24 cellular contexts compared by ENCODE assay signal in genomic region chr6:105514306-105514705, GRCh38.
DNase-seq lines count a peak whose midpoint lies in the region; ATAC-seq, FAIRE-seq and TF ChIP-seq lines count a peak whose summit lies in the region.
"Had no signal": no experiment of that assay in that cellular context is flagged by ENCODE, and none has a peak within 500 bp of the region (broad histone marks: within the 10 kb centered on the region; RNA-seq: fewer than 3 reads in every experiment).

No MANE protein-coding gene starts in this region.

- H3K4me3 Mint-ChIP-seq in nephron progenitor cell (no peak overlapping the region), type B pancreatic cell (no peak overlapping the region), endodermal cell (no peak overlapping the region)

- 92 to 96% methylated on average over 5 of the region's 5 CpGs for WGBS in endodermal cell (ENCODE audit: insufficient coverage in 1 of 2, insufficient read length in 1 of 2), 2 experiments

- no peaks in the 10 kb centered on the region for H3K9me1 ChIP-seq in endothelial cell of umbilical vein (replicated peaks; ENCODE audit: control insufficient read depth, extremely low read depth, insufficient read depth, low read length)

- H3K4me2 ChIP-seq in endothelial cell of umbilical vein (ENCODE audit: insufficient read depth, low read length): no peak overlapping the region
- H3K4me2 ChIP-seq: BLaER1 treated with 17β-estradiol and CSF1 and Interleukin-3, amounts not matched to agents 10 nM and 100 nM had no signal

- H3K27ac Mint-ChIP-seq in nephron progenitor cell: peak overlapping the region; percentile 20
- H3K27ac Mint-ChIP-seq in type B pancreatic cell: no peak overlapping the region
- no peak overlapping the region for H3K27ac Mint-ChIP-seq in endodermal cell
- H3K27ac Mint-ChIP-seq: CD4-positive, alpha-beta memory T cell had no signal

- TF ChIP-seq POLR2A in endothelial cell of umbilical vein (IDR thresholded peaks at IDR 0.05; ENCODE audit: low read depth, low read length): no peak

- POLR2A ChIA-PET in endothelial cell of umbilical vein (lab: Charles Lee): no interaction called here

- H3K4me3 ChIP-seq in endothelial cell of umbilical vein (replicated peaks in 1 of 3; ENCODE audit: insufficient read depth in 1 of 3, low read depth in 1 of 3, low read length in 3 of 3): no peak overlapping the region
- H3K4me3 ChIP-seq in upper lobe of right lung: no peak overlapping the region
- no peak overlapping the region for H3K4me3 ChIP-seq in endodermal cell (ENCODE audit: low read length)
- H3K4me3 ChIP-seq: BLaER1 treated with 17β-estradiol and CSF1 and Interleukin-3, amounts not matched to agents 10 nM and 100 nM; GM12878; GM23248; HAP-1; SJCRH30 had no signal

- no peak overlapping the region for H2AFZ ChIP-seq in endothelial cell of umbilical vein (ENCODE audit: low read depth, low read length)
- H2AFZ ChIP-seq: GM23248 had no signal

- no peaks in the 10 kb centered on the region for H3K36me3 ChIP-seq in endothelial cell of umbilical vein (ENCODE audit: control insufficient read depth in 2 of 2, extremely low read depth in 1 of 2, insufficient read depth in 2 of 2, low read length in 2 of 2)
- H3K36me3 ChIP-seq in upper lobe of right lung: no peaks in the 10 kb centered on the region
- H3K36me3 ChIP-seq in endodermal cell (ENCODE audit: control insufficient read depth, insufficient read depth, low read length): no peaks in the 10 kb centered on the region
- H3K36me3 ChIP-seq: BLaER1 treated with 17β-estradiol and CSF1 and Interleukin-3, amounts not matched to agents 10 nM and 100 nM; HAP-1; SJCRH30 had no signal

- no peaks in the 10 kb centered on the region for H3K36me3 Mint-ChIP-seq in nephron progenitor cell (ENCODE audit: low read depth)
- H3K36me3 Mint-ChIP-seq in type B pancreatic cell: no peaks in the 10 kb centered on the region
- H3K36me3 Mint-ChIP-seq in endodermal cell (ENCODE audit: low read depth): no peaks in the 10 kb centered on the region
- H3K36me3 Mint-ChIP-seq: CD4-positive, alpha-beta memory T cell had no signal

- H3K4me1 Mint-ChIP-seq in nephron progenitor cell (peaks cover 26% of the 10 kb centered on the region), type B pancreatic cell (ENCODE audit: unreplicated experiment) (peaks cover 8% of the 10 kb centered on the region), endodermal cell (peaks cover 8% of the 10 kb centered on the region)

- H4K20me1 ChIP-seq in endothelial cell of umbilical vein (replicated peaks; ENCODE audit: control insufficient read depth, extremely low read depth, insufficient read depth, low read length): no peaks in the 10 kb centered on the region
- H4K20me1 ChIP-seq: BLaER1 treated with 17β-estradiol and CSF1 and Interleukin-3, amounts not matched to agents 10 nM and 100 nM had no signal

- CTCF ChIA-PET in endothelial cell of umbilical vein (lab: Charles Lee): no interaction called here

- H3K27me3 ChIP-seq in endothelial cell of umbilical vein (ENCODE audit: control insufficient read depth in 2 of 2, insufficient read depth in 2 of 2, low read length in 2 of 2) (peaks cover 6 to 11% of the 10 kb centered on the region in 2 experiments), upper lobe of right lung (no peaks in the 10 kb centered on the region), endodermal cell (ENCODE audit: control insufficient read depth, insufficient read depth, low read length, poor library complexity, severe bottlenecking) (peaks cover 4% of the 10 kb centered on the region)
- H3K27me3 ChIP-seq: BLaER1 treated with 17β-estradiol and CSF1 and Interleukin-3, amounts not matched to agents 10 nM and 100 nM; SJCRH30 had no signal

- FAIRE-seq in endothelial cell of umbilical vein (lab: Jason Lieb, UNC): no peak
- FAIRE-seq: GM12878 had no signal

- peaks cover 7% of the 10 kb centered on the region for H3K27me3 Mint-ChIP-seq in nephron progenitor cell (ENCODE audit: low read depth, poor library complexity)
- H3K27me3 Mint-ChIP-seq in type B pancreatic cell: peaks cover 4% of the 10 kb centered on the region
- no peaks in the 10 kb centered on the region for H3K27me3 Mint-ChIP-seq in endodermal cell (ENCODE audit: insufficient read depth)

- BruUV-seq in endothelial cell of umbilical vein (replicated peaks; lab: Mats Ljungman, UMichigan): no TSS peak

- dilution Hi-C loops in endothelial cell of umbilical vein (cut with MboI; ENCODE audit: extremely low pct_ligation_motif_present, low sequenced_read_pairs): no loop called here

- ATAC-seq in Right ventricle myocardium inferior (peak; percentile 35), upper lobe of right lung (peak; percentile 46)
- ATAC-seq: GM12878 had no signal

- H3K4me1 ChIP-seq in endothelial cell of umbilical vein (ENCODE audit: control insufficient read depth, extremely low read depth, insufficient read depth, low read length) (no peaks in the 10 kb centered on the region), upper lobe of right lung (no peaks in the 10 kb centered on the region), endodermal cell (ENCODE audit: control insufficient read depth, insufficient read depth, low read length) (no peaks in the 10 kb centered on the region)
- H3K4me1 ChIP-seq: Caco-2, HAP-1, SJCRH30 had no signal

- H3K9me3 ChIP-seq in endothelial cell of umbilical vein (replicated peaks; ENCODE audit: control insufficient read depth, insufficient read depth, low read length): no peaks in the 10 kb centered on the region
- H3K9me3 ChIP-seq in upper lobe of right lung: no peaks in the 10 kb centered on the region
- peaks cover 7% of the 10 kb centered on the region for H3K9me3 ChIP-seq in endodermal cell (ENCODE audit: control insufficient read depth, low read length)
- H3K9me3 ChIP-seq: Caco-2, HAP-1, SJCRH30 had no signal

- H3K79me2 ChIP-seq in endothelial cell of umbilical vein (ENCODE audit: control insufficient read depth, insufficient read depth, low read length): no peaks in the 10 kb centered on the region

- TF ChIP-seq CTCF in endothelial cell of umbilical vein (IDR thresholded peaks at IDR 0.05; ENCODE audit: extremely low read depth in 1 of 2, insufficient read depth in 1 of 2, low read depth in 1 of 2, low read length in 2 of 2) (no peak), nephron progenitor cell (IDR thresholded peaks at IDR 0.05) (no peak), upper lobe of right lung (IDR thresholded peaks at IDR 0.05) (no peak), type B pancreatic cell (conservative IDR thresholded peaks at IDR 0.05) (no peak), endodermal cell (conservative IDR thresholded peaks at IDR 0.05) (no peak)

- H3K27ac ChIP-seq in endothelial cell of umbilical vein (ENCODE audit: insufficient read depth, low read depth, low read length) (no peak overlapping the region), upper lobe of right lung (no peak overlapping the region), endodermal cell (ENCODE audit: low read depth, low read length) (no peak overlapping the region)
- H3K27ac ChIP-seq: BLaER1 treated with 17β-estradiol and CSF1 and Interleukin-3, amounts not matched to agents 10 nM and 100 nM; GM23248; SJCRH30 had no signal

- intact Hi-C loops in Right ventricle myocardium inferior (cut with DNase I) (loop anchor here (1.0 kb wide), 1 partner anchor 21 kb away; no protein-coding TSS in a partner anchor), cardiac septum (cut with DNase I) (no loop called here), endothelial cell of umbilical vein (cut with micrococcal nuclease) (no loop called here), upper lobe of right lung (cut with DNase I) (no loop called here)

- H3K9ac ChIP-seq in endothelial cell of umbilical vein (replicated peaks; ENCODE audit: extremely low read depth, insufficient read depth, low read length) (no peak overlapping the region), endodermal cell (ENCODE audit: extremely low read depth, low read length, poor library complexity, severe bottlenecking) (no peak overlapping the region)
- H3K9ac ChIP-seq: BLaER1 treated with 17β-estradiol and CSF1 and Interleukin-3, amounts not matched to agents 10 nM and 100 nM; GM23248 had no signal

- DNase-seq in Right ventricle myocardium inferior (ENCODE audit: missing footprints) (no peak), cardiac septum (ENCODE audit: low spot score) (no peak), endothelial cell of umbilical vein (ENCODE audit: low read depth, low spot score) (peak; percentile 34), nephron progenitor cell (no peak), upper lobe of right lung (no peak), type B pancreatic cell (ENCODE audit: extremely low spot score, unreplicated experiment) (no peak), endodermal cell (no peak)
- DNase-seq in stimulated activated CD8-positive, alpha-beta memory T cell treated with anti-CD3 and anti-CD28 coated beads, Interleukin-4, amount 100 ng/mL, for 48 hours: no peak
- DNase-seq: 8988T; Caco-2; CD4-positive, alpha-beta memory T cell; DMS 273 treated with DMSO at 0.1 percent for 48 hours; DMS79 treated with DMSO at 0.1 percent for 48 hours; GM23248; Kasumi-1; MM.1S; NCI-H1048; NCI-H1930; NCI-H2227 treated with DMSO at 0.1 percent for 48 hours; NCI-H510A; SJCRH30 had no signal

- H3K9me3 Mint-ChIP-seq in nephron progenitor cell (peaks cover 21% of the 10 kb centered on the region), type B pancreatic cell (no peaks in the 10 kb centered on the region), endodermal cell (peaks cover 3% of the 10 kb centered on the region)

TF ChIP-seq in endothelial cell of umbilical vein, 7 proteins besides CTCF, POLR2A, EP300 and RAD21:
- TF ChIP-seq POLR2AphosphoS5 (IDR thresholded peaks at IDR 0.05; ENCODE audit: insufficient read depth, low read depth, low read length) (no peak), FOS (IDR thresholded peaks at IDR 0.05; ENCODE audit: borderline replicate concordance, insufficient read depth, low read length) (no peak), MYC (IDR thresholded peaks at IDR 0.05; ENCODE audit: low read depth, low read length) (no peak), GATA2 (IDR thresholded peaks at IDR 0.05; ENCODE audit: insufficient read depth, insufficient read length, low read depth, low read length) (no peak), EZH2 (IDR thresholded peaks at IDR 0.05; ENCODE audit: borderline replicate concordance, low read depth, low read length, severe bottlenecking) (no peak)
